ENCODE assay signal across 12 cellular contexts in the genomic region with DNA sequence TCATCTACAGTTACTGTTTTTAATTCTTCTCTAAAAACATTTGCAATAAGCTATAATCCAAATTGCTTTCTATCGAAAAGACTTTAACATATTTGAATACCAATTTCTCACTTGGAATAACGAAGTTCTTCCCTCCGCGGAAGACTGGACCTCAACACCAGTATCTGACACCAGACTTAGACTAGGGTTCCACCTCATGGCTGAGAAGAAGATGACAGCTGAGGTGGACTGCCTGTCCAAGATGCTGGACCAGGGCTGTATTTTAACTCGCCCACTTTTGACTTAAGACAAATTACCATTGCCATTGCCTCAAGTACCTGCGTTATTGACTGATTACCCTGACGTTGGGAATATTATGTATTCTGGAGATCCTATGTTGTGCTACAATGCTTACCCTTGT. TPM values are rescaled to one million over a fixed set of nuclear protein-coding genes. Genes with fewer than 3 reads are reported as not detected.
DNase-seq lines count a peak whose midpoint lies in the region; ATAC-seq and TF ChIP-seq lines count a peak whose summit lies in the region.
"Had no signal": no experiment of that assay in that cellular context is flagged by ENCODE, and none has a peak within 500 bp of the region (broad histone marks: within the 10 kb centered on the region; RNA-seq: fewer than 3 reads in every experiment).

No MANE protein-coding gene starts in this region.

- POLR2A ChIA-PET in IMR-90 (lab: Charles Lee; ENCODE audit: unreplicated experiment) (no interaction called here), MCF 10A (lab: Yijun Ruan, JAX) (interaction anchor here (0.6 to 0.9 kb wide), 3 partner anchors 23 to 834 kb away, joined by 3 read pairs; a partner anchor contains a TSS)

- H3K18ac ChIP-seq in IMR-90 (ENCODE audit: low read depth, low read length), result no peak overlapping the region

- H3K36me3 ChIP-seq in IMR-90 (ENCODE audit: control insufficient read depth, insufficient read depth, low read length) (no peaks in the 10 kb centered on the region), right lobe of liver (no peaks in the 10 kb centered on the region), suprapubic skin (no peaks in the 10 kb centered on the region)
- H3K36me3 ChIP-seq: esophagus squamous epithelium had no signal

- no peak overlapping the region for H2BK20ac ChIP-seq in IMR-90 (ENCODE audit: low read depth, low read length)

- WGBS in IMR-90 (ENCODE audit: extremely low coverage in 2 of 2, insufficient read length in 1 of 2), 2 experiments, result no CpG with 5 or more reads among the region's 7 CpGs
- 35% methylated on average over 7 of the region's 7 CpGs for WGBS in right lobe of liver (ENCODE audit: insufficient coverage, low coverage, low lambda C conversion rate, missing lambda C conversion rate)
- 61% methylated on average over 7 of the region's 7 CpGs for WGBS in suprapubic skin

- in situ Hi-C loops in IMR-90 (cut with MboI; ENCODE audit: low sequenced_read_pairs), result no loop called here

- no peak overlapping the region for H4K8ac ChIP-seq in IMR-90 (ENCODE audit: low read depth in 2 of 2, low read length in 2 of 2)

- no peak overlapping the region for H2BK15ac ChIP-seq in IMR-90 (ENCODE audit: low read depth, low read length)

- H3K27ac Mint-ChIP-seq in MCF 10A (ENCODE audit: low read depth, unreplicated experiment) (no peak overlapping the region), Calu3 (ENCODE audit: unreplicated experiment) (no peak overlapping the region)
- H3K27ac Mint-ChIP-seq: activated naive CD8-positive, alpha-beta T cell had no signal

- no peak overlapping the region for H3K4ac ChIP-seq in IMR-90 (ENCODE audit: low read depth, low read length)

- no peaks in the 10 kb centered on the region for H4K20me1 ChIP-seq in IMR-90 (ENCODE audit: insufficient read depth, low read length)

- H3K4me2 ChIP-seq in IMR-90 (ENCODE audit: low read depth, low read length), result no peak overlapping the region

- H3K79me1 ChIP-seq in IMR-90 (ENCODE audit: low read depth in 1 of 2, low read length in 2 of 2), result no peaks in the 10 kb centered on the region

- H2AFZ ChIP-seq in IMR-90 (replicated peaks; ENCODE audit: low read length, poor library complexity), result no peak overlapping the region

- H2AK5ac ChIP-seq in IMR-90 (ENCODE audit: low read depth, low read length), result no peak overlapping the region

- DNase-seq in AG20443 (ENCODE audit: low spot score), result peak; percentile 52
- DNase-seq in IMR-90, result no peak
- peak; percentile 25 for DNase-seq in MCF 10A (ENCODE audit: unreplicated experiment)
- no peak for DNase-seq in right lobe of liver
- DNase-seq in Calu3, result no peak
- DNase-seq in caudate nucleus (lab: John Stamatoyannopoulos, UW), result no peak
- DNase-seq in suprapubic skin (ENCODE audit: low spot score in 2 of 2), result no peak
- DNase-seq: esophagus squamous epithelium, NCI-H774 had no signal

- BruUV-seq in IMR-90 (replicated peaks; lab: Mats Ljungman, UMichigan) (no TSS peak), MCF 10A (replicated peaks; lab: Mats Ljungman, UMichigan) (no TSS peak), Calu3 (replicated peaks; lab: Mats Ljungman, UMichigan) (no TSS peak)

- intact Hi-C loops in IMR-90 (cut with micrococcal nuclease) (no loop called here), MCF 10A (cut with micrococcal nuclease) (no loop called here), right lobe of liver (cut with DNase I) (no loop called here), Calu3 (cut with micrococcal nuclease; ENCODE audit: unreplicated experiment) (no loop called here)

- no peaks in the 10 kb centered on the region for H3K36me3 Mint-ChIP-seq in MCF 10A (ENCODE audit: insufficient read depth, unreplicated experiment)
- no peaks in the 10 kb centered on the region for H3K36me3 Mint-ChIP-seq in Calu3 (ENCODE audit: insufficient read depth, unreplicated experiment)

- no peak overlapping the region for H3K9ac ChIP-seq in IMR-90 (ENCODE audit: low read depth, low read length)

- no peak for TF ChIP-seq RAD21 in IMR-90 (IDR thresholded peaks at IDR 0.05; ENCODE audit: low read length)

- dilution Hi-C loops in IMR-90 (cut with HindIII; ENCODE audit: low sequenced_read_pairs, unreplicated experiment), result no loop called here

- no peaks in the 10 kb centered on the region for H3K9me1 ChIP-seq in IMR-90 (ENCODE audit: insufficient read depth, low read length)

- TF ChIP-seq EP300 in suprapubic skin (IDR thresholded peaks at IDR 0.05), result no peak

- ATAC-seq in IMR-90 (ENCODE audit: low read depth), result no peak
- peak; percentile 80 to 88 (median 82) for ATAC-seq in right lobe of liver
- no peak for ATAC-seq in GM19467 (IDR thresholded peaks at IDR 0.05; ENCODE audit: unreplicated experiment)
- ATAC-seq: activated CD4-positive, CD25-positive, alpha-beta regulatory T cell treated with anti-CD3 and anti-CD28 coated beads, Interleukin-2, amount 50 U/mL, for 24 hours had no signal

- no peak overlapping the region for H3K23ac ChIP-seq in IMR-90 (ENCODE audit: low read depth, low read length)

- no peaks in the 10 kb centered on the region for H3K27me3 ChIP-seq in IMR-90 (ENCODE audit: control insufficient read depth, insufficient read depth, low read length)
- H3K27me3 ChIP-seq in right lobe of liver, result no peaks in the 10 kb centered on the region
- peaks cover 16% of the 10 kb centered on the region for H3K27me3 ChIP-seq in suprapubic skin

- no peak overlapping the region for H2BK5ac ChIP-seq in IMR-90 (ENCODE audit: low read depth, low read length, poor library complexity, severe bottlenecking)

- H3K27ac ChIP-seq in IMR-90 (ENCODE audit: insufficient read depth, low read length), result no peak overlapping the region
- H3K27ac ChIP-seq in right lobe of liver, result no peak overlapping the region
- no peak overlapping the region for H3K27ac ChIP-seq in caudate nucleus (ENCODE audit: low read depth, low read length)
- no peak overlapping the region for H3K27ac ChIP-seq in suprapubic skin
- H3K27ac ChIP-seq: esophagus squamous epithelium had no signal

- H3K4me3 ChIP-seq in IMR-90 (ENCODE audit: insufficient read depth, low read depth, low read length), result no peak overlapping the region
- H3K4me3 ChIP-seq in right lobe of liver, result no peak overlapping the region
- no peak overlapping the region for H3K4me3 ChIP-seq in suprapubic skin
- H3K4me3 ChIP-seq: esophagus squamous epithelium had no signal

- TF ChIP-seq CTCF in IMR-90 (conservative IDR thresholded peaks at IDR 0.05; ENCODE audit: low read depth, low read length) (peak; percentile 13; the same call in 1 of the 2 replicates), MCF 10A (IDR thresholded peaks at IDR 0.05; ENCODE audit: unreplicated experiment) (peak; percentile 16), right lobe of liver (IDR thresholded peaks at IDR 0.05) (peak; percentile 37 to 55 (median 47)), Calu3 (IDR thresholded peaks at IDR 0.05; ENCODE audit: unreplicated experiment) (no peak), suprapubic skin (IDR thresholded peaks at IDR 0.05) (peak in 1 of 2 donors; percentile 27)

- no peak overlapping the region for H4K5ac ChIP-seq in IMR-90 (ENCODE audit: low read depth, low read length)

- H3K9me3 ChIP-seq in IMR-90 (ENCODE audit: control insufficient read depth, insufficient read depth, low read length) (no peaks in the 10 kb centered on the region), right lobe of liver (no peaks in the 10 kb centered on the region), suprapubic skin (peaks cover 4% of the 10 kb centered on the region)
- H3K9me3 ChIP-seq: esophagus squamous epithelium had no signal

- H3K56ac ChIP-seq in IMR-90 (ENCODE audit: extremely low read depth, insufficient read depth, low read length), result no peak overlapping the region

- H3K4me1 Mint-ChIP-seq in MCF 10A (ENCODE audit: insufficient read depth, unreplicated experiment), result no peaks in the 10 kb centered on the region
- H3K4me1 Mint-ChIP-seq in Calu3 (ENCODE audit: low read depth, unreplicated experiment), result no peaks in the 10 kb centered on the region

- no peak overlapping the region for H4K91ac ChIP-seq in IMR-90 (ENCODE audit: insufficient read depth, low read depth, low read length)

- no peak overlapping the region for H3K14ac ChIP-seq in IMR-90 (replicated peaks; ENCODE audit: low read depth, low read length)

- H3K4me3 Mint-ChIP-seq in MCF 10A (ENCODE audit: unreplicated experiment) (no peak overlapping the region), Calu3 (ENCODE audit: low read depth, unreplicated experiment) (no peak overlapping the region)
- H3K4me3 Mint-ChIP-seq: activated naive CD8-positive, alpha-beta T cell had no signal

- CTCF ChIA-PET in IMR-90 (lab: Yijun Ruan, JAX) (no interaction called here), MCF 10A (lab: Yijun Ruan, JAX) (interaction anchor here (0.6 kb wide), 1 partner anchor 161 kb away, joined by 3 read pairs; no protein-coding TSS in a partner anchor), Calu3 (lab: Charles Lee) (no interaction called here)

- peaks cover 16% of the 10 kb centered on the region for H3K9me3 Mint-ChIP-seq in MCF 10A (ENCODE audit: unreplicated experiment)
- peaks cover 3% of the 10 kb centered on the region for H3K9me3 Mint-ChIP-seq in Calu3 (ENCODE audit: low read depth, unreplicated experiment)

- H3K4me1 ChIP-seq in IMR-90 (ENCODE audit: control insufficient read depth, insufficient read depth, low read length) (no peaks in the 10 kb centered on the region), right lobe of liver (no peaks in the 10 kb centered on the region), suprapubic skin (no peaks in the 10 kb centered on the region)
- H3K4me1 ChIP-seq: esophagus squamous epithelium had no signal

- no peak overlapping the region for H2BK120ac ChIP-seq in IMR-90 (ENCODE audit: low read depth, low read length)

- TF ChIP-seq POLR2A in IMR-90 (IDR thresholded peaks at IDR 0.05; ENCODE audit: low read depth, low read length), result no peak
- no peak for TF ChIP-seq POLR2A in right lobe of liver (IDR thresholded peaks at IDR 0.05)
- no peak for TF ChIP-seq POLR2A in suprapubic skin (IDR thresholded peaks at IDR 0.05)

- H3K27me3 Mint-ChIP-seq in MCF 10A (ENCODE audit: insufficient read depth, unreplicated experiment) (peaks cover 10% of the 10 kb centered on the region), Calu3 (ENCODE audit: unreplicated experiment) (peaks cover 24% of the 10 kb centered on the region)

- no peak overlapping the region for H2AK9ac ChIP-seq in IMR-90 (replicated peaks; ENCODE audit: low read depth, low read length, poor library complexity)

RNA-seq across cellular contexts. Expression of a gene that starts 34.1 kb away (rescaled TPM):
- 16.3 and 44.7 TPM in 2 replicates for total RNA-seq in IMR-90 (2012; rRNA removed)
- 32.2 and 41.2 TPM in 2 replicates for polyA plus RNA-seq in IMR-90 (2012; rRNA removed)
- 9.6 and 18.6 TPM in 2 replicates for polyA plus RNA-seq in IMR-90 (2012; cell fraction: cytosol; rRNA removed)
- polyA plus RNA-seq in IMR-90 (2012; cell fraction: nucleus; rRNA removed; ENCODE audit: low replicate concordance), result 3.6 and 25.4 TPM in 2 replicates
- total RNA-seq in MCF 10A (2022), result 54.9 and 70.4 TPM in 2 replicates
- total RNA-seq in right lobe of liver, result 10 to 100 TPM; 11.6 to 26.4 (median 18.0) TPM
- total RNA-seq in Calu3 (2022), result 75.9 and 83.3 TPM in 2 replicates
- total RNA-seq in suprapubic skin, result 10 to 100 TPM; 18.2 to 36.3 (median 28.0) TPM

RNA-seq across cellular contexts. Expression of a gene that starts 43.1 kb away (rescaled TPM):
- 30.1 and 36.9 TPM in 2 replicates for total RNA-seq in IMR-90 (2012; rRNA removed)
- 26.5 and 33.0 TPM in 2 replicates for polyA plus RNA-seq in IMR-90 (2012; rRNA removed)
- polyA plus RNA-seq in IMR-90 (2012; cell fraction: cytosol; rRNA removed), result 10.4 and 14.4 TPM in 2 replicates
- 23.6 and 63.1 TPM in 2 replicates for polyA plus RNA-seq in IMR-90 (2012; cell fraction: nucleus; rRNA removed; ENCODE audit: low replicate concordance)
- 48.5 and 54.3 TPM in 2 replicates for total RNA-seq in MCF 10A (2022)
- total RNA-seq in right lobe of liver, result 10 to 100 TPM in 4 of 6 experiments, 1 to 10 TPM in 2; 8.5 to 13.9 (median 11.5) TPM
- 45.1 TPM in 2 replicates for total RNA-seq in Calu3 (2022)
- 10 to 100 TPM; 21.0 to 57.0 (median 35.1) TPM for total RNA-seq in suprapubic skin

RNA-seq across cellular contexts. Expression of a gene that starts 43.2 kb away (rescaled TPM):
- total RNA-seq in IMR-90 (2012; rRNA removed), result 134 and 141 TPM in 2 replicates
- polyA plus RNA-seq in IMR-90 (2012; rRNA removed), result 89.3 and 97.6 TPM in 2 replicates
- 40.7 and 64.9 TPM in 2 replicates for polyA plus RNA-seq in IMR-90 (2012; cell fraction: cytosol; rRNA removed)
- 52.0 and 145 TPM in 2 replicates for polyA plus RNA-seq in IMR-90 (2012; cell fraction: nucleus; rRNA removed; ENCODE audit: low replicate concordance)
- 126 and 131 TPM in 2 replicates for total RNA-seq in MCF 10A (2022)
- 10 to 100 TPM; 22.8 to 46.6 (median 37.0) TPM for total RNA-seq in right lobe of liver
- 75.8 and 79.9 TPM in 2 replicates for total RNA-seq in Calu3 (2022)
- 10 to 100 TPM; 73.3 to 87.0 (median 79.2) TPM for total RNA-seq in suprapubic skin

RNA-seq across cellular contexts. Expression of a gene that starts 51.6 kb away (rescaled TPM):
- total RNA-seq in IMR-90 (2012; rRNA removed) (under 0.01 TPM in 1 of 2 replicates, not detected in the other), MCF 10A (2022) (0.07 TPM in 1 of 2 replicates, not detected in the other), right lobe of liver (not detected), Calu3 (2022) (0.73 and 0.83 TPM in 2 replicates), suprapubic skin (not detected)
- polyA plus RNA-seq in IMR-90 (2012; rRNA removed), result 0.05 and 0.07 TPM in 2 replicates
- 0.11 and 0.15 TPM in 2 replicates for polyA plus RNA-seq in IMR-90 (2012; cell fraction: cytosol; rRNA removed)
- polyA plus RNA-seq in IMR-90 (2012; cell fraction: nucleus; rRNA removed; ENCODE audit: low replicate concordance), result 0.06 and 0.09 TPM in 2 replicates
- total RNA-seq: esophagus squamous epithelium had no signal

Comparison
In these comparisons a context has a peak if more than half of its experiments do, and no peak if none do; other contexts are left out.
1. DNase-seq: peak in AG20443 (single experiment) and MCF 10A (single experiment); none in IMR-90 (single experiment), right lobe of liver (0 of 3), Calu3 (single experiment), caudate nucleus (0 of 61) and suprapubic skin (0 of 2).
2. ATAC-seq: peak in right lobe of liver (4 of 4); none in IMR-90 (single experiment) and GM19467 (single experiment).